ENCODE assay signal across 17 cellular contexts in genomic region chr11:1758611-1759150, GRCh38. TPM values are rescaled to one million over a fixed set of nuclear protein-coding genes. Genes with fewer than 3 reads are reported as not detected.
DNase-seq lines count a peak whose midpoint lies in the region; ATAC-seq and TF ChIP-seq lines count a peak whose summit lies in the region.
"Had no signal": no experiment of that assay in that cellular context is flagged by ENCODE, and none has a peak within 500 bp of the region (broad histone marks: within the 10 kb centered on the region; RNA-seq: fewer than 3 reads in every experiment).

No MANE protein-coding gene starts in this region.

- H3K27me3 ChIP-seq in liver (ENCODE audit: control insufficient read depth in 4 of 4, insufficient read depth in 4 of 4, low read length in 3 of 4): no peaks in the 10 kb centered on the region
- no peaks in the 10 kb centered on the region for H3K27me3 ChIP-seq in MG63
- H3K27me3 ChIP-seq: SJCRH30, testis had no signal

- peak overlapping the region; percentile 67 for H3K4me3 Mint-ChIP-seq in activated CD8-positive, alpha-beta memory T cell treated with anti-CD3 and anti-CD28 coated beads, Interleukin-2, amount 10 ng/mL, durations not matched to agents 7 days and 5 days
- H3K4me3 Mint-ChIP-seq: activated B cell treated with CpG ODN at 0.5 μM for 24 hours had no signal

- H3K4me1 ChIP-seq in liver (ENCODE audit: control insufficient read depth in 4 of 4, insufficient read depth in 4 of 4, low read length in 3 of 4): peaks cover 37 to 77% (median 51%) of the 10 kb centered on the region in 4 donors

- no peak for ATAC-seq in activated CD8-positive, alpha-beta memory T cell treated with anti-CD3 and anti-CD28 coated beads, Interleukin-2, amount 10 ng/mL, durations not matched to agents 7 days and 5 days
- ATAC-seq in activated naive CD4-positive, alpha-beta T cell treated with anti-CD3 and anti-CD28 coated beads, Interleukin-2, amount 50 U/mL, for 72 hours: no peak
- ATAC-seq in GM18861 (IDR thresholded peaks at IDR 0.05; ENCODE audit: unreplicated experiment): no peak

- peaks cover 12% of the 10 kb centered on the region for H3K36me3 Mint-ChIP-seq in activated CD8-positive, alpha-beta memory T cell treated with anti-CD3 and anti-CD28 coated beads, Interleukin-2, amount 10 ng/mL, durations not matched to agents 7 days and 5 days
- H3K36me3 Mint-ChIP-seq in activated naive CD4-positive, alpha-beta T cell treated with anti-CD3 and anti-CD28 coated beads, Interleukin-2, amount 50 U/mL, for 72 hours: no peaks in the 10 kb centered on the region

- peak overlapping the region; percentile 94 for H3K27ac Mint-ChIP-seq in activated CD8-positive, alpha-beta memory T cell treated with anti-CD3 and anti-CD28 coated beads, Interleukin-2, amount 10 ng/mL, durations not matched to agents 7 days and 5 days
- peak overlapping the region; percentile 81 to 91 for H3K27ac Mint-ChIP-seq in activated naive CD4-positive, alpha-beta T cell treated with anti-CD3 and anti-CD28 coated beads, Interleukin-2, amount 50 U/mL, for 72 hours
- H3K27ac Mint-ChIP-seq: activated B cell treated with CpG ODN at 0.5 μM for 24 hours had no signal

- TF ChIP-seq CTCF in liver (IDR thresholded peaks at IDR 0.05; ENCODE audit: low read depth, low read length, missing input control): no peak

- CTCF ChIA-PET in activated CD8-positive, alpha-beta memory T cell treated with anti-CD3 and anti-CD28 coated beads, Interleukin-2, amount 10 ng/mL, durations not matched to agents 7 days and 5 days (lab: Charles Lee): interaction anchor here (1.2 to 2.0 kb wide), 8 partner anchors 13 to 393 kb away, joined by 4 to 26 read pairs (median 5); no protein-coding TSS in a partner anchor

- H3K4me3 ChIP-seq in liver (ENCODE audit: low read depth in 1 of 3, low read length in 3 of 3) (no peak overlapping the region), MG63 (no peak overlapping the region)
- H3K4me3 ChIP-seq: GM12878, SJCRH30, testis had no signal

- no peak overlapping the region for H3K9ac ChIP-seq in liver (ENCODE audit: low read depth in 1 of 2, low read length in 2 of 2)

- H3K9me3 ChIP-seq in liver (ENCODE audit: control insufficient read depth in 4 of 4, low read length in 3 of 4): no peaks in the 10 kb centered on the region
- H3K9me3 ChIP-seq in MG63: no peaks in the 10 kb centered on the region
- H3K9me3 ChIP-seq: SJCRH30, testis had no signal

- DNase-seq in activated CD8-positive, alpha-beta memory T cell treated with anti-CD3 and anti-CD28 coated beads, Interleukin-2, amount 10 ng/mL, durations not matched to agents 7 days and 5 days: no peak
- DNase-seq in activated CD8-positive, alpha-beta memory T cell treated with anti-CD3 and anti-CD28 coated beads, Interleukin-2, amount 50 U/mL, for 4 hours: no peak
- DNase-seq in activated naive CD4-positive, alpha-beta T cell treated with anti-CD3 and anti-CD28 coated beads, Interleukin-2, amount 50 U/mL, for 72 hours (ENCODE audit: low spot score in 2 of 2): no peak
- DNase-seq in substantia nigra (lab: John Stamatoyannopoulos, UW): no peak
- DNase-seq in MG63: no peak
- DNase-seq in islet precursor cell: no peak
- DNase-seq: activated B cell treated with CpG ODN at 0.5 μM for 24 hours, DMS53, HCEC 1CT, NCI-H1417 treated with DMSO at 0.1 percent for 48 hours, NCI-H69, SJCRH30, testis had no signal

- H3K9me3 Mint-ChIP-seq in activated CD8-positive, alpha-beta memory T cell treated with anti-CD3 and anti-CD28 coated beads, Interleukin-2, amount 10 ng/mL, durations not matched to agents 7 days and 5 days (ENCODE audit: low read depth): no peaks in the 10 kb centered on the region
- H3K9me3 Mint-ChIP-seq in activated naive CD4-positive, alpha-beta T cell treated with anti-CD3 and anti-CD28 coated beads, Interleukin-2, amount 50 U/mL, for 72 hours: no peaks in the 10 kb centered on the region
- H3K9me3 Mint-ChIP-seq: activated B cell treated with CpG ODN at 0.5 μM for 24 hours had no signal

- H3K27ac ChIP-seq in liver (ENCODE audit: low read depth in 1 of 2, low read length in 2 of 2) (peak overlapping the region; percentile 32 to 86), substantia nigra (ENCODE audit: low read depth, low read length, poor library complexity, severe bottlenecking) (peak overlapping the region; percentile 40)
- H3K27ac ChIP-seq: SJCRH30, testis had no signal

- whole genome bisulfite sequencing in liver: 85% methylated on average over 21 of the region's 21 CpGs

- H3K4me1 Mint-ChIP-seq in activated CD8-positive, alpha-beta memory T cell treated with anti-CD3 and anti-CD28 coated beads, Interleukin-2, amount 10 ng/mL, durations not matched to agents 7 days and 5 days: peaks cover 65% of the 10 kb centered on the region

- TF ChIP-seq RAD21 in liver (IDR thresholded peaks at IDR 0.05): no peak

- H3K36me3 ChIP-seq in liver (ENCODE audit: control insufficient read depth in 4 of 4, insufficient read depth in 3 of 4, low read depth in 1 of 4, low read length in 3 of 4): peaks cover 0 to 27% (median 16%) of the 10 kb centered on the region in 4 donors
- peaks cover 15% of the 10 kb centered on the region for H3K36me3 ChIP-seq in MG63
- H3K36me3 ChIP-seq: SJCRH30 had no signal

- H3K27me3 Mint-ChIP-seq in activated CD8-positive, alpha-beta memory T cell treated with anti-CD3 and anti-CD28 coated beads, Interleukin-2, amount 10 ng/mL, durations not matched to agents 7 days and 5 days: no peaks in the 10 kb centered on the region
- H3K27me3 Mint-ChIP-seq: activated B cell treated with CpG ODN at 0.5 μM for 24 hours had no signal

TF ChIP-seq in liver, 16 proteins besides CTCF, POLR2A, EP300 and RAD21 (continues in another document):
- no peak for TF ChIP-seq YY1 (IDR thresholded peaks at IDR 0.05)
- TF ChIP-seq ZBTB33 (IDR thresholded peaks at IDR 0.05): no peak
- TF ChIP-seq REST (IDR thresholded peaks at IDR 0.05): no peak
- no peak for TF ChIP-seq JUND (IDR thresholded peaks at IDR 0.05)
- TF ChIP-seq NR2F2 (IDR thresholded peaks at IDR 0.05): no peak
- TF ChIP-seq FOXA1 (IDR thresholded peaks at IDR 0.05): no peak
- no peak for TF ChIP-seq RXRA (IDR thresholded peaks at IDR 0.05)
- no peak for TF ChIP-seq EGR1 (IDR thresholded peaks at IDR 0.05; ENCODE audit: low read depth in 2 of 2)
- no peak for TF ChIP-seq SP1 (IDR thresholded peaks at IDR 0.05)
- TF ChIP-seq MAX (IDR thresholded peaks at IDR 0.05): no peak

RNA-seq across cellular contexts. Expression of gene CTSD, which starts 5.0 kb away (rescaled TPM):
- total RNA-seq in activated CD8-positive, alpha-beta memory T cell treated with anti-CD3 and anti-CD28 coated beads, Interleukin-2, amount 10 ng/mL, durations not matched to agents 7 days and 5 days: 100 to 1,000 TPM; 133 to 165 TPM
- 10 to 100 TPM; 47.2 to 55.7 TPM for total RNA-seq in activated naive CD4-positive, alpha-beta T cell treated with anti-CD3 and anti-CD28 coated beads, Interleukin-2, amount 50 U/mL, for 72 hours
- 100 to 1,000 TPM; 310 to 374 TPM for total RNA-seq in liver
- polyA plus RNA-seq in liver: 100 to 1,000 TPM; 731 to 814 TPM
- total RNA-seq in MG63 (2014; rRNA removed; shearing (Covaris generic); ENCODE audit: low replicate concordance): 201 and 234 TPM in 2 replicates

RNA-seq across cellular contexts. Expression of gene IFITM10, which starts 8.3 kb away (rescaled TPM):
- total RNA-seq in activated CD8-positive, alpha-beta memory T cell treated with anti-CD3 and anti-CD28 coated beads, Interleukin-2, amount 10 ng/mL, durations not matched to agents 7 days and 5 days: 1 to 10 TPM in 1 of 2 experiments, under 1 TPM in 1; 0.96 to 1.3 TPM
- total RNA-seq in activated naive CD4-positive, alpha-beta T cell treated with anti-CD3 and anti-CD28 coated beads, Interleukin-2, amount 50 U/mL, for 72 hours: 1 to 10 TPM; 1.2 to 1.8 TPM
- 1 to 10 TPM in 1 of 2 donors, under 1 TPM in 1; 0.65 to 8.5 TPM for total RNA-seq in liver
- polyA plus RNA-seq in liver: 1 to 10 TPM in 1 of 2 donors, under 1 TPM in 1; 0.14 to 2.9 TPM
- 0.03 and 1.8 TPM in 2 replicates for total RNA-seq in MG63 (2014; rRNA removed; shearing (Covaris generic); ENCODE audit: low replicate concordance)
- total RNA-seq: A673, activated B cell treated with CpG ODN at 0.5 μM for 24 hours, GM12878 had no signal
